ENCODE assay signal across 12 cellular contexts in the genomic region with DNA sequence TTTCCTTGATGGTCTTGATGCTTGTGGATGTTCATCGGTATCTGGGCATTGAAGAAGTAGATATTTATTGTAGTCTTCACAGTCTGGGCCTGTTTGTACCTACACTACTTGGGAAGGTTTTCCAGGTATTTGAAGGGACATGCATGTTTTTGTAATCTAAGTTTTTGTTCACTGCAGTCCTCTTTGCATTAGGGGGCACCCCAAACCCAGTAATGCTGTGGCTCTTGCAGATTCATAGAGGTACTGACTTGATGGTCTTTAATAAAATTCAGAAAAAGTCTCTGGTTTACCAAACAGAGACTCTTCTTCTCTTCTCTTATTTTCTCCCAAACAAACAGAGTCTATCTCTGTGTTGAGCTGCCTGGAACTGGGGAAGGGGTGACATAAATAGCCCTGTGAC.
DNase-seq lines count a peak whose midpoint lies in the region; ATAC-seq and TF ChIP-seq lines count a peak whose summit lies in the region.
"Had no signal": no experiment of that assay in that cellular context is flagged by ENCODE, and none has a peak within 500 bp of the region (broad histone marks: within the 10 kb centered on the region; RNA-seq: fewer than 3 reads in every experiment).

No MANE protein-coding gene starts in this region.

- H3K4me2 ChIP-seq in mammary epithelial cell (ENCODE audit: insufficient read depth, low read depth, low read length) (no peak overlapping the region), osteoblast (ENCODE audit: insufficient read depth, low read length) (no peak overlapping the region)

- H3K4me1 ChIP-seq in heart right ventricle (no peaks in the 10 kb centered on the region), right atrium auricular region (no peaks in the 10 kb centered on the region), mammary epithelial cell (ENCODE audit: insufficient read depth, low read length) (no peaks in the 10 kb centered on the region), osteoblast (ENCODE audit: insufficient read depth, low read length) (no peaks in the 10 kb centered on the region)
- H3K4me1 ChIP-seq: left lung had no signal

- H4K20me1 ChIP-seq in mammary epithelial cell (ENCODE audit: insufficient read depth, low read length) (no peaks in the 10 kb centered on the region), osteoblast (ENCODE audit: insufficient read depth, low read length) (no peaks in the 10 kb centered on the region)

- H3K4me3 Mint-ChIP-seq in CD14-positive monocyte = no peak overlapping the region
- H3K4me3 Mint-ChIP-seq: effector memory CD8-positive, alpha-beta T cell had no signal

- DNase-seq in heart right ventricle (no peak), right atrium auricular region (ENCODE audit: low spot score) (no peak), LNCaP clone FGC (ENCODE audit: low read depth) (no peak), mammary epithelial cell (peak; percentile 8), osteoblast (ENCODE audit: insufficient read length, low spot score, missing footprints) (no peak), CD14-positive monocyte (ENCODE audit: low spot score) (no peak)
- DNase-seq in activated effector memory CD4-positive, alpha-beta T cell treated with Interleukin-2 at 50 U/mL for 16 hours = no peak
- DNase-seq: activated T-cell treated with anti-CD3 and anti-CD28 coated beads, Interleukin-2, amount 50 U/mL, for 48 hours; left lung; NCI-H446 treated with DMSO at 0.1 percent for 48 hours had no signal

- intact Hi-C loops in heart right ventricle (cut with DNase I) (loop anchor here in 7 of 10 donors (10.0 kb wide), 3 partner anchors 360 to 390 kb away; no protein-coding TSS in a partner anchor), mammary epithelial cell (cut with micrococcal nuclease) (loop anchor here (5.0 to 10.0 kb wide), 4 partner anchors 337 to 1047 kb away; no protein-coding TSS in a partner anchor), CD14-positive monocyte (cut with micrococcal nuclease) (no loop called here)

- ATAC-seq in heart right ventricle (no peak), esophagus mucosa (no peak)
- ATAC-seq: effector memory CD8-positive, alpha-beta T cell; left lung had no signal

- no peaks in the 10 kb centered on the region for H3K36me3 ChIP-seq in heart right ventricle
- H3K36me3 ChIP-seq in right atrium auricular region = no peaks in the 10 kb centered on the region
- H3K36me3 ChIP-seq in mammary epithelial cell (ENCODE audit: insufficient read depth, low read length) = no peaks in the 10 kb centered on the region
- no peaks in the 10 kb centered on the region for H3K36me3 ChIP-seq in osteoblast (ENCODE audit: insufficient read depth, low read length)
- H3K36me3 ChIP-seq: left lung had no signal

- H2AFZ ChIP-seq in mammary epithelial cell (ENCODE audit: low read depth, low read length) (no peak overlapping the region), osteoblast (ENCODE audit: low read length) (no peak overlapping the region)

- no peaks in the 10 kb centered on the region for H3K36me3 Mint-ChIP-seq in CD14-positive monocyte

- no TSS peak for BruUV-seq in mammary epithelial cell (replicated peaks; lab: Mats Ljungman, UMichigan)

- in situ Hi-C loops in mammary epithelial cell (cut with MboI; ENCODE audit: low sequenced_read_pairs in 2 of 2) = loop anchor here in 1 of 2 donors (25.0 kb wide), 1 partner anchor 1042 kb away; no protein-coding TSS in a partner anchor

- no peaks in the 10 kb centered on the region for H3K4me1 Mint-ChIP-seq in CD14-positive monocyte

- H3K4me3 ChIP-seq in heart right ventricle (no peak overlapping the region), right atrium auricular region (no peak overlapping the region), LNCaP clone FGC (ENCODE audit: low read depth, low read length) (no peak overlapping the region), mammary epithelial cell (replicated peaks in 1 of 3; ENCODE audit: insufficient read depth in 1 of 3, low read depth in 2 of 3, low read length in 3 of 3) (no peak overlapping the region), osteoblast (ENCODE audit: insufficient read depth, low read length) (no peak overlapping the region)
- H3K4me3 ChIP-seq: left lung had no signal

- peaks cover 0 to 27% (median 4%) of the 10 kb centered on the region in 11 donors for H3K9me3 ChIP-seq in heart right ventricle
- H3K9me3 ChIP-seq in right atrium auricular region = peaks cover 0 to 18% of the 10 kb centered on the region in 2 donors
- peaks cover 12% of the 10 kb centered on the region for H3K9me3 ChIP-seq in mammary epithelial cell (replicated peaks; ENCODE audit: insufficient read depth, low read length)
- no peaks in the 10 kb centered on the region for H3K9me3 ChIP-seq in osteoblast (ENCODE audit: low read depth, low read length)

- H3K27ac Mint-ChIP-seq in CD14-positive monocyte = no peak overlapping the region
- H3K27ac Mint-ChIP-seq: effector memory CD8-positive, alpha-beta T cell had no signal

- H3K27me3 Mint-ChIP-seq in CD14-positive monocyte (ENCODE audit: low read depth in 3 of 3) = peaks cover 0 to 2% (median 0%) of the 10 kb centered on the region in 3 donors

- H3K79me2 ChIP-seq in mammary epithelial cell (ENCODE audit: insufficient read depth, low read length) = no peaks in the 10 kb centered on the region
- no peaks in the 10 kb centered on the region for H3K79me2 ChIP-seq in osteoblast (ENCODE audit: insufficient read depth, low read length)

- CTCF ChIA-PET in mammary epithelial cell (lab: Charles Lee; ENCODE audit: low non-redundant PET) = no interaction called here

- no peaks in the 10 kb centered on the region for H3K27me3 ChIP-seq in heart right ventricle
- no peaks in the 10 kb centered on the region for H3K27me3 ChIP-seq in right atrium auricular region
- no peaks in the 10 kb centered on the region for H3K27me3 ChIP-seq in mammary epithelial cell (ENCODE audit: insufficient read depth, low read length)
- no peaks in the 10 kb centered on the region for H3K27me3 ChIP-seq in osteoblast (ENCODE audit: insufficient read depth, low read length)
- H3K27me3 ChIP-seq: left lung had no signal

- TF ChIP-seq CTCF in heart right ventricle (IDR thresholded peaks at IDR 0.05) = peak in 8 of 9 donors; percentile 17 to 58 (median 46)
- peak in 1 of 2 donors; percentile 48 for TF ChIP-seq CTCF in right atrium auricular region (IDR thresholded peaks at IDR 0.05)
- TF ChIP-seq CTCF in LNCaP clone FGC (IDR thresholded peaks at IDR 0.05; ENCODE audit: control insufficient read depth, extremely low read depth, insufficient read depth) = peak; percentile 29; the same call in 1 of the 2 replicates
- TF ChIP-seq CTCF in mammary epithelial cell (conservative IDR thresholded peaks at IDR 0.05 in 1 of 2, IDR thresholded peaks at IDR 0.05 in 1 of 2; ENCODE audit: extremely low read depth in 1 of 2, insufficient read depth in 1 of 2, low read depth in 1 of 2, low read length in 2 of 2) = peak; percentile 6 to 48
- peak; percentile 59 for TF ChIP-seq CTCF in osteoblast (IDR thresholded peaks at IDR 0.05; ENCODE audit: extremely low read depth, low read depth, low read length)
- TF ChIP-seq CTCF in CD14-positive monocyte (IDR thresholded peaks at IDR 0.05) = no peak

- peaks cover 9 to 20% (median 17%) of the 10 kb centered on the region in 7 donors for H3K9me3 Mint-ChIP-seq in CD14-positive monocyte

- H3K9ac ChIP-seq in mammary epithelial cell (ENCODE audit: insufficient read depth, low read length) = no peak overlapping the region

- WGBS in heart right ventricle, 2 donors = 87 to 94% methylated on average over 1 of the region's 1 CpG
- WGBS in mammary epithelial cell (ENCODE audit: low coverage, missing lambda C conversion rate) = 75% methylated on average over 1 of the region's 1 CpG

- H3K27ac ChIP-seq in heart right ventricle (no peak overlapping the region), right atrium auricular region (no peak overlapping the region), mammary epithelial cell (ENCODE audit: insufficient read depth, low read depth, low read length) (no peak overlapping the region), osteoblast (ENCODE audit: low read depth, low read length) (no peak overlapping the region)
- H3K27ac ChIP-seq: left lung had no signal

- dilution Hi-C loops in mammary epithelial cell (cut with HindIII; ENCODE audit: low sequenced_read_pairs) = loop anchor here (5.0 kb wide), 1 partner anchor 98 kb away; no protein-coding TSS in a partner anchor

Comparison
In these comparisons a context has a peak if more than half of its experiments do, and no peak if none do; other contexts are left out.
1. intact Hi-C loops: an anchor here in heart right ventricle (10.0 kb wide) and mammary epithelial cell (5.0 to 10.0 kb wide); none called in CD14-positive monocyte.